In genomic region chr13:103101500-103101899, GRCh38 we compare ENCODE assay signal across 33 cellular contexts. TPM values are rescaled to one million over a fixed set of nuclear protein-coding genes. Genes with fewer than 3 reads are reported as not detected.
DNase-seq lines count a peak whose midpoint lies in the region; ATAC-seq, FAIRE-seq and TF ChIP-seq lines count a peak whose summit lies in the region.
"Had no signal": no experiment of that assay in that cellular context is flagged by ENCODE, and none has a peak within 500 bp of the region (broad histone marks: within the 10 kb centered on the region; RNA-seq: fewer than 3 reads in every experiment).

No MANE protein-coding gene starts in this region.

- H3K4me2 ChIP-seq in DOHH2 (ENCODE audit: low read length) (peak overlapping the region; percentile 41), H9 (ENCODE audit: insufficient read depth, insufficient read length, low read length) (no peak overlapping the region)

- peaks cover 0 to 13% (median 2%) of the 10 kb centered on the region in 3 experiments; a peak in 2 of 7 replicates for H3K36me3 Mint-ChIP-seq in H9 (ENCODE audit: insufficient read depth in 1 of 3, low read depth in 3 of 3)
- no peaks in the 10 kb centered on the region for H3K36me3 Mint-ChIP-seq in endodermal cell (ENCODE audit: low read depth)
- no peaks in the 10 kb centered on the region for H3K36me3 Mint-ChIP-seq in type B pancreatic cell
- H3K36me3 Mint-ChIP-seq: CD4-positive, alpha-beta memory T cell had no signal

- no peak for FAIRE-seq in GM12892 (lab: Jason Lieb, UNC)
- FAIRE-seq: A204.1, GM12891, GM19239 had no signal

- H4K91ac ChIP-seq in H9 (ENCODE audit: insufficient read length, low read depth, low read length), result no peak overlapping the region

- H3K9me3 Mint-ChIP-seq in H9 (peaks cover 9 to 10% of the 10 kb centered on the region in 2 experiments), endodermal cell (no peaks in the 10 kb centered on the region), type B pancreatic cell (peaks cover 18% of the 10 kb centered on the region)
- H3K9me3 Mint-ChIP-seq: T-helper 1 cell treated with Interleukin-12 subunit alpha and Interleukin-12 subunit beta and Interleukin-4 antibody, amounts not matched to agents 30 μg/mL and 1 μg/mL, for 36 hours had no signal

- H3K27ac ChIP-seq in DOHH2 (ENCODE audit: low read depth, low read length) (0 out of 2 replicates have a peak overlapping the region, but pooled peaks have one; percentile 21), H9 (ENCODE audit: insufficient read length, low read depth, low read length) (no peak overlapping the region), endodermal cell (ENCODE audit: low read depth, low read length) (no peak overlapping the region)
- H3K27ac ChIP-seq: SJSA1 had no signal

- H3K27me3 Mint-ChIP-seq in H9 (ENCODE audit: low read depth) (no peaks in the 10 kb centered on the region), endodermal cell (ENCODE audit: insufficient read depth) (no peaks in the 10 kb centered on the region), type B pancreatic cell (no peaks in the 10 kb centered on the region)
- H3K27me3 Mint-ChIP-seq: CD4-positive, alpha-beta memory T cell had no signal

- no peak overlapping the region for H2BK120ac ChIP-seq in H9 (ENCODE audit: low read depth, low read length, poor library complexity, severe bottlenecking)

- H3K27ac Mint-ChIP-seq in H9 (peak overlapping the region in 1 of 3 experiments; percentile 87; a peak in 1 of 7 replicates), endodermal cell (no peak overlapping the region), type B pancreatic cell (no peak overlapping the region)
- H3K27ac Mint-ChIP-seq: CD4-positive, alpha-beta memory T cell; T-helper 1 cell treated with Interleukin-12 subunit alpha and Interleukin-12 subunit beta and Interleukin-4 antibody, amounts not matched to agents 30 μg/mL and 1 μg/mL, for 36 hours had no signal

- H2BK15ac ChIP-seq in H9 (ENCODE audit: low read depth, low read length), result no peak overlapping the region

- H2AK5ac ChIP-seq in H9 (ENCODE audit: insufficient read length, low read length), result no peak overlapping the region

- H4K8ac ChIP-seq in H9 (replicated peaks; ENCODE audit: insufficient read length, low read depth, low read length), result no peak overlapping the region

- no peaks in the 10 kb centered on the region for H3K79me1 ChIP-seq in H9 (ENCODE audit: insufficient read depth, low read depth, low read length, poor library complexity, severe bottlenecking)

- WGBS in H9 (ENCODE audit: extremely low coverage, insufficient read length, low lambda C conversion rate), result no CpG with 5 or more reads among the region's 2 CpGs
- WGBS in endodermal cell (ENCODE audit: insufficient coverage in 1 of 2, insufficient read length in 1 of 2), 2 experiments, result 66 to 67% methylated on average over 1 to 2 of the region's 2 CpGs

- no peak overlapping the region for H3T11ph ChIP-seq in H9 (ENCODE audit: low read length)

- DNase-seq in H9 (no peak), SK-N-DZ (ENCODE audit: low spot score) (peak; percentile 13), endodermal cell (peak; percentile 57), GM12892 (ENCODE audit: insufficient read length) (no peak), type B pancreatic cell (ENCODE audit: extremely low spot score, unreplicated experiment) (no peak)
- DNase-seq: AML-193; CD4-positive, alpha-beta memory T cell; COR-L47; EL; GF-D8; H7; KBM-7; NCI-H1105; NCI-H1436 treated with DMSO at 0.1 percent for 48 hours; NCI-H187 treated with DMSO at 0.1 percent for 48 hours; NCI-H2171 treated with DMSO at 0.1 percent for 48 hours; NCI-H345; NCI-H524; NCI-H748 treated with DMSO at 0.1 percent for 48 hours; NK-92 treated with Interleukin-12 subunit alpha and Interleukin-12 subunit beta, amount 100 ng/mL, for 24 hours; Right ventricle myocardium superior; RPMI8226; SW 1271 had no signal

- H2BK20ac ChIP-seq in H9 (ENCODE audit: low read depth, low read length, poor library complexity, severe bottlenecking), result no peak overlapping the region

- H3K79me2 ChIP-seq in DOHH2 (ENCODE audit: control insufficient read depth, low read length) (no peaks in the 10 kb centered on the region), H9 (ENCODE audit: insufficient read depth, low read length) (no peaks in the 10 kb centered on the region)

- H2AFZ ChIP-seq in H9 (ENCODE audit: low read length), result peak overlapping the region; percentile 57

- H3K36me3 ChIP-seq in DOHH2 (ENCODE audit: control insufficient read depth, low read length) (no peaks in the 10 kb centered on the region), endodermal cell (ENCODE audit: control insufficient read depth, insufficient read depth, low read length) (no peaks in the 10 kb centered on the region)
- H3K36me3 ChIP-seq: SJSA1 had no signal

- H3K9me3 ChIP-seq in DOHH2 (ENCODE audit: control insufficient read depth, insufficient read depth, low read length) (peaks cover 7% of the 10 kb centered on the region; the same call in 1 of the 2 replicates), H9 (ENCODE audit: control insufficient read depth, low read depth, low read length) (no peaks in the 10 kb centered on the region), endodermal cell (ENCODE audit: control insufficient read depth, low read length) (no peaks in the 10 kb centered on the region)
- H3K9me3 ChIP-seq: SJSA1 had no signal

- no peak overlapping the region for H3K56ac ChIP-seq in H9 (ENCODE audit: insufficient read length, low read depth, low read length)

- H3K9ac ChIP-seq in H9 (ENCODE audit: extremely low read depth, insufficient read length, low read length) (no peak overlapping the region), endodermal cell (ENCODE audit: extremely low read depth, low read length, poor library complexity, severe bottlenecking) (no peak overlapping the region)

- no peaks in the 10 kb centered on the region for H3K9me2 ChIP-seq in DOHH2 (replicated peaks; ENCODE audit: control insufficient read depth, low read length)

- no peaks in the 10 kb centered on the region for H3F3A ChIP-seq in DOHH2 (ENCODE audit: control insufficient read depth, insufficient read depth)

- H3K27me3 ChIP-seq in DOHH2 (ENCODE audit: control insufficient read depth, low read length), result no peaks in the 10 kb centered on the region
- no peaks in the 10 kb centered on the region for H3K27me3 ChIP-seq in H9 (ENCODE audit: insufficient read depth, low read length)
- H3K27me3 ChIP-seq in endodermal cell (ENCODE audit: control insufficient read depth, insufficient read depth, low read length, poor library complexity, severe bottlenecking), result no peaks in the 10 kb centered on the region

- H3K14ac ChIP-seq in H9 (ENCODE audit: insufficient read depth, low read length), result no peak overlapping the region

- H2BK12ac ChIP-seq in H9 (ENCODE audit: insufficient read length, low read depth, low read length), result no peak overlapping the region

- TF ChIP-seq CTCF in DOHH2 (IDR thresholded peaks at IDR 0.05; ENCODE audit: low read depth, low read length, poor library complexity, severe bottlenecking) (no peak), H9 (conservative IDR thresholded peaks at IDR 0.05) (no peak), endodermal cell (conservative IDR thresholded peaks at IDR 0.05) (no peak), type B pancreatic cell (conservative IDR thresholded peaks at IDR 0.05) (no peak)

- H3K23me2 ChIP-seq in H9 (ENCODE audit: insufficient read length, low read depth, low read length, poor library complexity, severe bottlenecking), result no peaks in the 10 kb centered on the region

- no peak overlapping the region for H3K4ac ChIP-seq in H9 (ENCODE audit: low read depth, low read length)

- H2BK5ac ChIP-seq in H9 (ENCODE audit: insufficient read length, low read length), result no peak overlapping the region

- H3K4me3 Mint-ChIP-seq in H9, result no peak overlapping the region
- H3K4me3 Mint-ChIP-seq in endodermal cell, result no peak overlapping the region
- no peak overlapping the region for H3K4me3 Mint-ChIP-seq in type B pancreatic cell
- H3K4me3 Mint-ChIP-seq: CD4-positive, alpha-beta memory T cell; T-helper 1 cell treated with Interleukin-12 subunit alpha and Interleukin-12 subunit beta and Interleukin-4 antibody, amounts not matched to agents 30 μg/mL and 1 μg/mL, for 36 hours had no signal

- no peak overlapping the region for H3K18ac ChIP-seq in H9 (ENCODE audit: insufficient read length, low read depth, low read length)

- H4K20me1 ChIP-seq in DOHH2 (ENCODE audit: control insufficient read depth, insufficient read depth, low read depth, low read length) (no peaks in the 10 kb centered on the region), H9 (ENCODE audit: control insufficient read depth, insufficient read depth, insufficient read length) (no peaks in the 10 kb centered on the region)

- no peak overlapping the region for H4K5ac ChIP-seq in H9 (ENCODE audit: insufficient read length, low read depth, low read length)

- ATAC-seq in GM18517 (IDR thresholded peaks at IDR 0.05; ENCODE audit: unreplicated experiment), result no peak
- no peak for ATAC-seq in GM21529 (IDR thresholded peaks at IDR 0.05; ENCODE audit: unreplicated experiment)

- peaks cover 20% of the 10 kb centered on the region in 2 experiments for H3K4me1 Mint-ChIP-seq in H9
- H3K4me1 Mint-ChIP-seq in endodermal cell, result no peaks in the 10 kb centered on the region
- peaks cover 16% of the 10 kb centered on the region for H3K4me1 Mint-ChIP-seq in type B pancreatic cell (ENCODE audit: unreplicated experiment)
- H3K4me1 Mint-ChIP-seq: CD4-positive, alpha-beta memory T cell had no signal

- H3K4me3 ChIP-seq in DOHH2 (ENCODE audit: low read length) (no peak overlapping the region), endodermal cell (ENCODE audit: low read length) (no peak overlapping the region)
- H3K4me3 ChIP-seq: SJSA1 had no signal

- no peak overlapping the region for H3K23ac ChIP-seq in H9 (ENCODE audit: insufficient read length, low read depth, low read length)

- H3K4me1 ChIP-seq in DOHH2 (ENCODE audit: control insufficient read depth, low read length), result peaks cover 27% of the 10 kb centered on the region
- peaks cover 5% of the 10 kb centered on the region; the same call in 1 of the 2 replicates for H3K4me1 ChIP-seq in H9 (ENCODE audit: insufficient read depth, low read length)
- no peaks in the 10 kb centered on the region for H3K4me1 ChIP-seq in endodermal cell (ENCODE audit: control insufficient read depth, insufficient read depth, low read length)
- H3K4me1 ChIP-seq: SJSA1 had no signal

- TF ChIP-seq POLR2A in GM12892 (IDR thresholded peaks at IDR 0.05; ENCODE audit: low read depth, low read length), result no peak

RNA-seq across cellular contexts. Expression of gene SLC10A2, which starts 35.3 kb away (rescaled TPM):
- total RNA-seq in H9 (2021), result not detected in 2 replicates
- polyA plus RNA-seq in SK-N-DZ (2014; cell fraction: cytosol; rRNA removed), result not detected in 2 replicates
- polyA plus RNA-seq in SK-N-DZ (2014; cell fraction: nucleus; rRNA removed), result not detected in 2 replicates
- not detected for total RNA-seq in endodermal cell
- not detected for polyA plus RNA-seq in endodermal cell (2013, experiment 1 of 2)
- not detected for polyA plus RNA-seq in endodermal cell (2013, experiment 2 of 2)
- not detected for polyA plus RNA-seq in GM12892 (2012; ENCODE audit: missing spikeins)
- total RNA-seq in type B pancreatic cell (ENCODE audit: low replicate concordance), result 1.7 and 3.0 TPM in 2 replicates
- total RNA-seq: CD4-positive, alpha-beta memory T cell; H7; HT1080; Right ventricle myocardium superior; SJSA1 had no signal
- polyA plus RNA-seq: AG04450; CD4-positive, alpha-beta memory T cell had no signal

Comparison
In these comparisons a context has a peak if more than half of its experiments do, and no peak if none do; other contexts are left out.
1. DNase-seq: peak in SK-N-DZ (single experiment) and endodermal cell (single experiment); none in H9 (single experiment), GM12892 (single experiment) and type B pancreatic cell (single experiment).